ENCODE assay signal across 2 cellular contexts in the genomic region with DNA sequence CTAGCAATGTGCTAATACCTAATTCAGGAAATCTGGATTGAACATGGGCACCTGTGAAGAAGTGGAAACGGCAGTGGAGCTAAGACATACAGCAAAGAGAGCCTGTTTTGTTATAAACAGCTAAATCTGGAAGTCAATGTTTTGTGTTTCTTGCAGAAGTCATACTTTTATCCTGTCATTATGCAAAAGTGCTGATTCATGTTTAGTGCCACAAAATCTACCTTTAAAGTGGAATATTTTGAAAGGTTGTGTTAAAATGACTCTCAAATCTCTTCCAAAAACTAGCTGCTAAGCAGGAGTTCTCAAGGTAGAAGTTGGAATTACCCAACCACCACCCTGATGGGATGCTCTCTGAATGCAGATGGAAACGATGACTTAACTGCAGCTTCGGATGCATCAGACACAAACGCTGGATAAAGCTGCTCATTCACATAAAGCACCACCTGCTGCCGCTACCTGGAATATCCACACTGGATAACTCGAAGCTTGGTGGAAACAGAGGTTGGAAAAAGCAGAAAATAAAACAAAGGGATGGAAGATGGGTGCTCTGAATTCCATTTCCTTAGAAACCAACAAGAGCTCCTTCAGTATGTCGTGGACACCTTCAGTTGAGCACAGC.
TF ChIP-seq lines count a peak whose summit lies in the region.

No MANE protein-coding gene starts in this region.

TF ChIP-seq in IMR-90, 13 proteins besides CTCF, POLR2A, EP300 and RAD21:
- TF ChIP-seq RCOR1 (IDR thresholded peaks at IDR 0.05; ENCODE audit: insufficient replicate concordance, low read length) (no peak), CEBPB (IDR thresholded peaks at IDR 0.05; ENCODE audit: low read depth, low read length) (no peak), CHD1 (IDR thresholded peaks at IDR 0.05; ENCODE audit: low read depth, low read length) (no peak), NFE2L2 (IDR thresholded peaks at IDR 0.05; ENCODE audit: low read depth, low read length) (peak; percentile 49; the same call in 1 of the 2 replicates), MAFK (IDR thresholded peaks at IDR 0.05; ENCODE audit: low read depth, low read length) (peak; percentile 52), SMC3 (IDR thresholded peaks at IDR 0.05; ENCODE audit: low read depth, low read length) (0 out of 2 replicates have a peak, but pooled peaks have one; percentile 7)

TF ChIP-seq in HepG2, 621 proteins besides CTCF, POLR2A, EP300 and RAD21:
- TF ChIP-seq MAFF (IDR thresholded peaks at IDR 0.05; ENCODE audit: low read depth, low read length) (peak; percentile 65), ADNP (CRISPR knock-in tag; IDR thresholded peaks at IDR 0.05) (no peak), NFE2L2 (IDR thresholded peaks at IDR 0.05; ENCODE audit: low read length) (peak; percentile 41; the same call in 1 of the 2 replicates), MAFK (conservative IDR thresholded peaks at IDR 0.05 in 1 of 2, IDR thresholded peaks at IDR 0.05 in 1 of 2; ENCODE audit: low read length in 2 of 2) (peak; percentile 39 to 59; a peak in 3 of 4 replicates), ZNF232 (CRISPR knock-in tag; IDR thresholded peaks at IDR 0.05; ENCODE audit: borderline replicate concordance) (no peak)
